Comparison of ENCODE assay signal across 1 cellular context in the genomic region with DNA sequence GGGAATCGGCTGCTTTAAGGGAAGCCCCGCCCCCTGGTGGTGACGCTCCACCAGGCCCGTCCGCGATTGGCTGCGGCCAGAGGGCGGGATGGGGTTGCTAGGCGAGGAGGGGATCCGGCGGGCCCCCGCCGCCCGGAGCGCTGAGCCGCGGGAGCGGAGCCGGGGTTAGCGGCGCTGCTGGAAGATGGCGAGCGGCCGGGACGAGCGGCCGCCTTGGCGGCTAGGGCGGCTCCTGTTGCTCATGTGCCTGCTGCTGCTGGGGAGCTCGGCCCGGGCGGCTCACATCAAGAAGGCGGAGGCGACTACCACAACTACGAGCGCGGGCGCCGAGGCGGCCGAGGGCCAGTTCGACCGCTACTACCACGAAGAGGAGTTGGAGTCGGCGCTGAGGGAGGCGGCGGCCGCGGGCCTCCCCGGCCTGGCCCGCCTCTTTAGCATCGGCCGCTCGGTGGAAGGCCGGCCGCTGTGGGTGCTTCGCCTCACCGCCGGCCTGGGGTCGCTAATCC.
A peak's percentile ranks its signal among the peaks of the same experiment; 100 is the strongest.
TF ChIP-seq lines count a peak whose summit lies in the region.

A gene (plus strand): TSS at position 131 of the 506 bp plus-strand sequence. CDS start 54 bp downstream, at position 185.

TF ChIP-seq in HepG2, 621 proteins besides CTCF, POLR2A, EP300 and RAD21 (continued from another document and continues in another):
- TF ChIP-seq, protein P1, sequence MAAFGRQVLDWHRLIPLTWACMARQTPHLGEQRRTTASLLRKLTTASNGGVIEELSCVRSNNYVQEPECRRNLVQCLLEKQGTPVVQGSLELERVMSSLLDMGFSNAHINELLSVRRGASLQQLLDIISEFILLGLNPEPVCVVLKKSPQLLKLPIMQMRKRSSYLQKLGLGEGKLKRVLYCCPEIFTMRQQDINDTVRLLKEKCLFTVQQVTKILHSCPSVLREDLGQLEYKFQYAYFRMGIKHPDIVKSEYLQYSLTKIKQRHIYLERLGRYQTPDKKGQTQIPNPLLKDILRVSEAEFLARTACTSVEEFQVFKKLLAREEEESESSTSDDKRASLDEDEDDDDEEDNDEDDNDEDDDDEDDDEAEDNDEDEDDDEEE (CRISPR knock-in tag; IDR thresholded peaks at IDR 0.05) = no peak
- TF ChIP-seq ZNF570 (CRISPR knock-in tag; IDR thresholded peaks at IDR 0.05; ENCODE audit: borderline replicate concordance) (no peak), SMC3 (IDR thresholded peaks at IDR 0.05; ENCODE audit: low read length) (no peak), KLF16 (CRISPR knock-in tag; IDR thresholded peaks at IDR 0.05) (peak in 1 of 2 experiments; percentile 30; a peak in 1 of 4 replicates), RFXANK (CRISPR knock-in tag; IDR thresholded peaks at IDR 0.05) (no peak), KDM5A (IDR thresholded peaks at IDR 0.05; ENCODE audit: borderline replicate concordance, low read length) (0 out of 2 replicates have a peak, but pooled peaks have one; percentile 22), FOXM1 (CRISPR knock-in tag; IDR thresholded peaks at IDR 0.05) (no peak), ZNF12 (CRISPR knock-in tag; IDR thresholded peaks at IDR 0.05) (no peak), MLLT10 (CRISPR knock-in tag; IDR thresholded peaks at IDR 0.05) (no peak), KMT2B (CRISPR knock-in tag; IDR thresholded peaks at IDR 0.05) (peak; percentile 78; the same call in 1 of the 2 replicates), ZNF124 (CRISPR knock-in tag; IDR thresholded peaks at IDR 0.05) (no peak), ZNF879 (CRISPR knock-in tag; IDR thresholded peaks at IDR 0.05) (no peak), SYNCRIP (IDR thresholded peaks at IDR 0.05; ENCODE audit: insufficient read depth, low read depth, low read length) (no peak), ZNF207 (IDR thresholded peaks at IDR 0.05; ENCODE audit: borderline replicate concordance) (no peak), CCDC6 (CRISPR knock-in tag; IDR thresholded peaks at IDR 0.05) (peak; percentile 24; the same call in 1 of the 2 replicates), HMGA1 (CRISPR knock-in tag; conservative IDR thresholded peaks at IDR 0.05) (no peak), MTA3 (CRISPR knock-in tag; IDR thresholded peaks at IDR 0.05) (no peak), RCOR2 (CRISPR knock-in tag; IDR thresholded peaks at IDR 0.05) (no peak), ASH2L (IDR thresholded peaks at IDR 0.05; ENCODE audit: insufficient read length, low read depth, low read length) (peak; percentile 76), KLF15 (CRISPR knock-in tag; IDR thresholded peaks at IDR 0.05; ENCODE audit: borderline replicate concordance) (0 out of 2 replicates have a peak, but pooled peaks have one; percentile 63), EEA1 (CRISPR knock-in tag; IDR thresholded peaks at IDR 0.05; ENCODE audit: borderline replicate concordance) (no peak), ZFP90 (CRISPR knock-in tag; IDR thresholded peaks at IDR 0.05; ENCODE audit: borderline replicate concordance) (no peak), THAP11 (CRISPR knock-in tag; IDR thresholded peaks at IDR 0.05) (no peak; the same call in 1 of the 2 replicates), ETV5 (CRISPR knock-in tag; IDR thresholded peaks at IDR 0.05; ENCODE audit: borderline replicate concordance) (peak; percentile 31; the same call in 1 of the 2 replicates), NCOA1 (CRISPR knock-in tag; IDR thresholded peaks at IDR 0.05) (no peak), RELA (CRISPR knock-in tag; IDR thresholded peaks at IDR 0.05) (no peak), TP53 (CRISPR knock-in tag; conservative IDR thresholded peaks at IDR 0.05) (no peak), MAZ (IDR thresholded peaks at IDR 0.05; ENCODE audit: borderline replicate concordance, low read depth, low read length) (peak; percentile 88), MAZ (CRISPR knock-in tag; IDR thresholded peaks at IDR 0.05; ENCODE audit: low read depth) (peak; percentile 69; the same call in 1 of the 2 replicates), ZNF615 (CRISPR knock-in tag; IDR thresholded peaks at IDR 0.05; ENCODE audit: borderline replicate concordance) (no peak), ZNF350 (CRISPR knock-in tag; IDR thresholded peaks at IDR 0.05; ENCODE audit: borderline replicate concordance, low read depth) (no peak), HNRNPH1 (optimal IDR thresholded peaks at IDR 0.05; ENCODE audit: low read depth, low read length) (no peak), MIXL1 (CRISPR knock-in tag; IDR thresholded peaks at IDR 0.05) (no peak), ZEB1 (IDR thresholded peaks at IDR 0.05; ENCODE audit: insufficient replicate concordance, low read depth) (no peak), NR2C2 (CRISPR knock-in tag; IDR thresholded peaks at IDR 0.05; ENCODE audit: borderline replicate concordance) (0 out of 2 replicates have a peak, but pooled peaks have one; percentile 24), ZNF563 (CRISPR knock-in tag; IDR thresholded peaks at IDR 0.05) (no peak), ZNF121 (CRISPR knock-in tag; IDR thresholded peaks at IDR 0.05) (no peak), PAF1 (CRISPR knock-in tag; IDR thresholded peaks at IDR 0.05) (no peak), TBL1XR1 (IDR thresholded peaks at IDR 0.05; ENCODE audit: borderline replicate concordance, low read length, partially characterized antibody) (no peak), SETDB1 (CRISPR knock-in tag; IDR thresholded peaks at IDR 0.05; ENCODE audit: borderline replicate concordance) (no peak), DNMT1 (CRISPR knock-in tag; IDR thresholded peaks at IDR 0.05) (no peak), CEBPB (IDR thresholded peaks at IDR 0.05; ENCODE audit: borderline replicate concordance, low read depth, low read length) (no peak), PRMT3 (CRISPR knock-in tag; IDR thresholded peaks at IDR 0.05; ENCODE audit: borderline replicate concordance, low read depth) (no peak), SRSF9 (IDR thresholded peaks at IDR 0.05; ENCODE audit: borderline replicate concordance, insufficient read depth, low read depth, low read length, poor library complexity, severe bottlenecking) (no peak), U2AF2 (IDR thresholded peaks at IDR 0.05; ENCODE audit: low read depth, low read length) (no peak), ZSCAN25 (CRISPR knock-in tag; IDR thresholded peaks at IDR 0.05) (no peak; the same call in 1 of the 2 replicates), ZSCAN9 (CRISPR knock-in tag; IDR thresholded peaks at IDR 0.05; ENCODE audit: borderline replicate concordance) (0 out of 2 replicates have a peak, but pooled peaks have one; percentile 34), ZNF441 (CRISPR knock-in tag; IDR thresholded peaks at IDR 0.05; ENCODE audit: borderline replicate concordance) (peak; percentile 59; the same call in 1 of the 2 replicates)
- TF ChIP-seq, protein P2, sequence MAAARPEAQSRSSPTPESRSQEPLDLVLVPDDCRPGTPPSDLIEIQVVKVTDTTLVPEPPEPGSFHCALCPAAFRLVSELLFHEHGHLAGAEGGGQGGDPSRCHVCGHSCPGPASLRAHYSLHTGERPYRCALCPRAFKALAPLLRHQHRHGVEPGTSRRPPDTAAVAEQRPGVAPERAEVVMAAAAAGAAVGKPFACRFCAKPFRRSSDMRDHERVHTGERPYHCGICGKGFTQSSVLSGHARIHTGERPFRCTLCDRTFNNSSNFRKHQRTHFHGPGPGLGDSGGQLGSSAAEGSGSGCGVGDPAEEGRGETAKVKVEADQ (CRISPR knock-in tag; IDR thresholded peaks at IDR 0.05; ENCODE audit: borderline replicate concordance) = no peak
- TF ChIP-seq, protein P3, sequence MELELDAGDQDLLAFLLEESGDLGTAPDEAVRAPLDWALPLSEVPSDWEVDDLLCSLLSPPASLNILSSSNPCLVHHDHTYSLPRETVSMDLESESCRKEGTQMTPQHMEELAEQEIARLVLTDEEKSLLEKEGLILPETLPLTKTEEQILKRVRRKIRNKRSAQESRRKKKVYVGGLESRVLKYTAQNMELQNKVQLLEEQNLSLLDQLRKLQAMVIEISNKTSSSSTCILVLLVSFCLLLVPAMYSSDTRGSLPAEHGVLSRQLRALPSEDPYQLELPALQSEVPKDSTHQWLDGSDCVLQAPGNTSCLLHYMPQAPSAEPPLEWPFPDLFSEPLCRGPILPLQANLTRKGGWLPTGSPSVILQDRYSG (CRISPR knock-in tag; IDR thresholded peaks at IDR 0.05) = 0 out of 2 replicates have a peak, but pooled peaks have one; percentile 68
- TF ChIP-seq, protein P4, sequence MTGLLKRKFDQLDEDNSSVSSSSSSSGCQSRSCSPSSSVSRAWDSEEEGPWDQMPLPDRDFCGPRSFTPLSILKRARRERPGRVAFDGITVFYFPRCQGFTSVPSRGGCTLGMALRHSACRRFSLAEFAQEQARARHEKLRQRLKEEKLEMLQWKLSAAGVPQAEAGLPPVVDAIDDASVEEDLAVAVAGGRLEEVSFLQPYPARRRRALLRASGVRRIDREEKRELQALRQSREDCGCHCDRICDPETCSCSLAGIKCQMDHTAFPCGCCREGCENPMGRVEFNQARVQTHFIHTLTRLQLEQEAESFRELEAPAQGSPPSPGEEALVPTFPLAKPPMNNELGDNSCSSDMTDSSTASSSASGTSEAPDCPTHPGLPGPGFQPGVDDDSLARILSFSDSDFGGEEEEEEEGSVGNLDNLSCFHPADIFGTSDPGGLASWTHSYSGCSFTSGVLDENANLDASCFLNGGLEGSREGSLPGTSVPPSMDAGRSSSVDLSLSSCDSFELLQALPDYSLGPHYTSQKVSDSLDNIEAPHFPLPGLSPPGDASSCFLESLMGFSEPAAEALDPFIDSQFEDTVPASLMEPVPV (CRISPR knock-in tag; IDR thresholded peaks at IDR 0.05) = 0 out of 2 replicates have a peak, but pooled peaks have one; percentile 15
- TF ChIP-seq, protein P5, sequence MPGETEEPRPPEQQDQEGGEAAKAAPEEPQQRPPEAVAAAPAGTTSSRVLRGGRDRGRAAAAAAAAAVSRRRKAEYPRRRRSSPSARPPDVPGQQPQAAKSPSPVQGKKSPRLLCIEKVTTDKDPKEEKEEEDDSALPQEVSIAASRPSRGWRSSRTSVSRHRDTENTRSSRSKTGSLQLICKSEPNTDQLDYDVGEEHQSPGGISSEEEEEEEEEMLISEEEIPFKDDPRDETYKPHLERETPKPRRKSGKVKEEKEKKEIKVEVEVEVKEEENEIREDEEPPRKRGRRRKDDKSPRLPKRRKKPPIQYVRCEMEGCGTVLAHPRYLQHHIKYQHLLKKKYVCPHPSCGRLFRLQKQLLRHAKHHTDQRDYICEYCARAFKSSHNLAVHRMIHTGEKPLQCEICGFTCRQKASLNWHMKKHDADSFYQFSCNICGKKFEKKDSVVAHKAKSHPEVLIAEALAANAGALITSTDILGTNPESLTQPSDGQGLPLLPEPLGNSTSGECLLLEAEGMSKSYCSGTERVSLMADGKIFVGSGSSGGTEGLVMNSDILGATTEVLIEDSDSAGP (CRISPR knock-in tag; IDR thresholded peaks at IDR 0.05; ENCODE audit: borderline replicate concordance) = peak; percentile 100
- TF ChIP-seq, protein P6, sequence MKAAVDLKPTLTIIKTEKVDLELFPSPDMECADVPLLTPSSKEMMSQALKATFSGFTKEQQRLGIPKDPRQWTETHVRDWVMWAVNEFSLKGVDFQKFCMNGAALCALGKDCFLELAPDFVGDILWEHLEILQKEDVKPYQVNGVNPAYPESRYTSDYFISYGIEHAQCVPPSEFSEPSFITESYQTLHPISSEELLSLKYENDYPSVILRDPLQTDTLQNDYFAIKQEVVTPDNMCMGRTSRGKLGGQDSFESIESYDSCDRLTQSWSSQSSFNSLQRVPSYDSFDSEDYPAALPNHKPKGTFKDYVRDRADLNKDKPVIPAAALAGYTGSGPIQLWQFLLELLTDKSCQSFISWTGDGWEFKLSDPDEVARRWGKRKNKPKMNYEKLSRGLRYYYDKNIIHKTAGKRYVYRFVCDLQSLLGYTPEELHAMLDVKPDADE (CRISPR knock-in tag; IDR thresholded peaks at IDR 0.05) = 0 out of 2 replicates have a peak, but pooled peaks have one; percentile 81
- TF ChIP-seq, protein P7, sequence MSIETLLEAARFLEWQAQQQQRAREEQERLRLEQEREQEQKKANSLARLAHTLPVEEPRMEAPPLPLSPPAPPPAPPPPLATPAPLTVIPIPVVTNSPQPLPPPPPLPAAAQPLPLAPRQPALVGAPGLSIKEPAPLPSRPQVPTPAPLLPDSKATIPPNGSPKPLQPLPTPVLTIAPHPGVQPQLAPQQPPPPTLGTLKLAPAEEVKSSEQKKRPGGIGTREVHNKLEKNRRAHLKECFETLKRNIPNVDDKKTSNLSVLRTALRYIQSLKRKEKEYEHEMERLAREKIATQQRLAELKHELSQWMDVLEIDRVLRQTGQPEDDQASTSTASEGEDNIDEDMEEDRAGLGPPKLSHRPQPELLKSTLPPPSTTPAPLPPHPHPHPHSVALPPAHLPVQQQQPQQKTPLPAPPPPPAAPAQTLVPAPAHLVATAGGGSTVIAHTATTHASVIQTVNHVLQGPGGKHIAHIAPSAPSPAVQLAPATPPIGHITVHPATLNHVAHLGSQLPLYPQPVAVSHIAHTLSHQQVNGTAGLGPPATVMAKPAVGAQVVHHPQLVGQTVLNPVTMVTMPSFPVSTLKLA (IDR thresholded peaks at IDR 0.05) = no peak
- TF ChIP-seq, protein P8, sequence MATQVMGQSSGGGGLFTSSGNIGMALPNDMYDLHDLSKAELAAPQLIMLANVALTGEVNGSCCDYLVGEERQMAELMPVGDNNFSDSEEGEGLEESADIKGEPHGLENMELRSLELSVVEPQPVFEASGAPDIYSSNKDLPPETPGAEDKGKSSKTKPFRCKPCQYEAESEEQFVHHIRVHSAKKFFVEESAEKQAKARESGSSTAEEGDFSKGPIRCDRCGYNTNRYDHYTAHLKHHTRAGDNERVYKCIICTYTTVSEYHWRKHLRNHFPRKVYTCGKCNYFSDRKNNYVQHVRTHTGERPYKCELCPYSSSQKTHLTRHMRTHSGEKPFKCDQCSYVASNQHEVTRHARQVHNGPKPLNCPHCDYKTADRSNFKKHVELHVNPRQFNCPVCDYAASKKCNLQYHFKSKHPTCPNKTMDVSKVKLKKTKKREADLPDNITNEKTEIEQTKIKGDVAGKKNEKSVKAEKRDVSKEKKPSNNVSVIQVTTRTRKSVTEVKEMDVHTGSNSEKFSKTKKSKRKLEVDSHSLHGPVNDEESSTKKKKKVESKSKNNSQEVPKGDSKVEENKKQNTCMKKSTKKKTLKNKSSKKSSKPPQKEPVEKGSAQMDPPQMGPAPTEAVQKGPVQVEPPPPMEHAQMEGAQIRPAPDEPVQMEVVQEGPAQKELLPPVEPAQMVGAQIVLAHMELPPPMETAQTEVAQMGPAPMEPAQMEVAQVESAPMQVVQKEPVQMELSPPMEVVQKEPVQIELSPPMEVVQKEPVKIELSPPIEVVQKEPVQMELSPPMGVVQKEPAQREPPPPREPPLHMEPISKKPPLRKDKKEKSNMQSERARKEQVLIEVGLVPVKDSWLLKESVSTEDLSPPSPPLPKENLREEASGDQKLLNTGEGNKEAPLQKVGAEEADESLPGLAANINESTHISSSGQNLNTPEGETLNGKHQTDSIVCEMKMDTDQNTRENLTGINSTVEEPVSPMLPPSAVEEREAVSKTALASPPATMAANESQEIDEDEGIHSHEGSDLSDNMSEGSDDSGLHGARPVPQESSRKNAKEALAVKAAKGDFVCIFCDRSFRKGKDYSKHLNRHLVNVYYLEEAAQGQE (IDR thresholded peaks at IDR 0.05; ENCODE audit: borderline replicate concordance in 1 of 2, low read depth in 1 of 2, low read length in 2 of 2) = peak in 1 of 2 experiments; percentile 34; a peak in 1 of 4 replicates
- TF ChIP-seq, protein P9, sequence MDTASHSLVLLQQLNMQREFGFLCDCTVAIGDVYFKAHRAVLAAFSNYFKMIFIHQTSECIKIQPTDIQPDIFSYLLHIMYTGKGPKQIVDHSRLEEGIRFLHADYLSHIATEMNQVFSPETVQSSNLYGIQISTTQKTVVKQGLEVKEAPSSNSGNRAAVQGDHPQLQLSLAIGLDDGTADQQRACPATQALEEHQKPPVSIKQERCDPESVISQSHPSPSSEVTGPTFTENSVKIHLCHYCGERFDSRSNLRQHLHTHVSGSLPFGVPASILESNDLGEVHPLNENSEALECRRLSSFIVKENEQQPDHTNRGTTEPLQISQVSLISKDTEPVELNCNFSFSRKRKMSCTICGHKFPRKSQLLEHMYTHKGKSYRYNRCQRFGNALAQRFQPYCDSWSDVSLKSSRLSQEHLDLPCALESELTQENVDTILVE (CRISPR knock-in tag; IDR thresholded peaks at IDR 0.05) = no peak
